In the genomic region with DNA sequence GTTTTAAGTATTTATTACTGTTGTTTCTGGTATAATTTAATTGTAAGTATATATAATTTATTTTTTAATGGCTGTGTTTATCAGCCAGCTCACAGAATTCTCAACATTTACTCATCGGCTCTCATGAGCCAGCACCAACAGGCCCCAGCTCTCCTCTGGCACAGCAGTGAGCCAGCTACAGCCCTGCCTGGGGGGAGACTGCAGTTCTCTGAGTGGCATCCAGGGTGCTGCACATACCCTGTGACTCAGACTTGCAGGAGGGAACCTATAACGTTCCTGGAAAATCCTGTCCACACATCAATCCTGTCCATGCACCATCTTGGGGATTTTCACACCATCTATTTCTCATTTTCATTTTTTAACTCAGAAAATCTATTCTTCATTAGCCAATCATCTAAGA, we compare ENCODE assay signal across 1 cellular context.
TF ChIP-seq lines count a peak whose summit lies in the region.

No MANE protein-coding gene starts in this region.

TF ChIP-seq in HepG2, 621 proteins besides CTCF, POLR2A, EP300 and RAD21:
- TF ChIP-seq SIN3B (IDR thresholded peaks at IDR 0.05; ENCODE audit: low read length) (no peak), SMC3 (IDR thresholded peaks at IDR 0.05; ENCODE audit: low read length) (peak; percentile 18; the same call in 1 of the 2 replicates)
